ENCODE assay signal across 16 cellular contexts in the genomic region with DNA sequence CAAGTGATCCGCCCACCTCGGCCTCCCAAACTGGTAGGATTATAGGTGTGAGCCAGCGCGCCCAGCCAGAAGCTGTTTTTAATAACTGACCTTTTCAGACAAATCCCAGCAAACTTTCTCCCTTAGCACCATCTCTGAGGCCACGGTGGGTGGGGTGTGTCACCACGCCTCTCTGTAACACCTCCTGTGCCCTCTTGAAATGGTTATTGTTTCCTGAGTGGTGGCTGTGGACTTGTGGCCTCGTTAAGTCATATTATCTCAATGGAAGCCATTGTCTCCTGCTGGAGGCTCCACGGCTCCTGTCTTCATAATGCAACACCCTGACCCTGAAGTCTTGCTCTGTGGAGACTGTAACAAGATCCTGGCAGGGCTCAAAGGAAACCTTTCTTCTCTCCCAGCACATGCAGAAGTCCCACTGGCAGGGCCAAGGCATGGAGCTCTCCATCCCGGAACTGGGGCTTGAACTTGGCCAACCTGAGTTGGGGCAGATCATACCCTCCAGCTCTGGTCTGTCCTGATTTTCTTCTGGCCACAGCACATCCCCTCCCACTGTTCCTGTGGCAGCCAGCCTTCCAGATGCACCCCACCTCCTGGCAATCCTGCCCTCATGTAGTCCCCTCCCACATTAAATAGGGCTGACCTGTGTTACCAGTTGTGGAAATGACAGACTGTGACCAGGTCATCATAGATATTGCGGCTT.
"Had no signal": no experiment of that assay in that cellular context is flagged by ENCODE, and none has a peak within 500 bp of the region (broad histone marks: within the 10 kb centered on the region; RNA-seq: fewer than 3 reads in every experiment).

No MANE protein-coding gene starts in this region.

- H3K9me3 ChIP-seq: neutrophil had no signal

- H3K27me3 ChIP-seq: neutrophil, upper lobe of left lung had no signal

- H3K36me3 ChIP-seq: neutrophil, upper lobe of left lung had no signal

- H3K27me3 Mint-ChIP-seq: stimulated activated naive B cell treated with anti-CD40 and anti-IgM and Interleukin-4, amounts not matched to agents 10 μg/mL and 1 μg/mL and 100 μg/mL, for 72 hours had no signal

- ATAC-seq: stimulated activated naive B cell treated with anti-CD40 and anti-IgM and Interleukin-4, amounts not matched to agents 10 μg/mL and 1 μg/mL and 100 μg/mL, for 72 hours had no signal

- H3K4me3 Mint-ChIP-seq: activated CD4-positive, alpha-beta T cell treated with anti-CD3 and anti-CD28 coated beads, Interleukin-2, amount 10 ng/mL, durations not matched to agents 7 days and 5 days; stimulated activated naive B cell treated with anti-CD40 and anti-IgM and Interleukin-4, amounts not matched to agents 10 μg/mL and 1 μg/mL and 100 μg/mL, for 72 hours had no signal

- H3K27ac ChIP-seq: coronary artery, neutrophil had no signal

- H3K4me1 Mint-ChIP-seq: activated CD4-positive, alpha-beta T cell treated with anti-CD3 and anti-CD28 coated beads, Interleukin-2, amount 10 ng/mL, durations not matched to agents 7 days and 5 days had no signal

- H3K4me3 ChIP-seq: coronary artery, smooth muscle cell, upper lobe of left lung had no signal

- H3K27ac Mint-ChIP-seq: activated CD4-positive, alpha-beta T cell treated with anti-CD3 and anti-CD28 coated beads, Interleukin-2, amount 10 ng/mL, durations not matched to agents 7 days and 5 days; stimulated activated naive B cell treated with anti-CD40 and anti-IgM and Interleukin-4, amounts not matched to agents 10 μg/mL and 1 μg/mL and 100 μg/mL, for 72 hours had no signal

- DNase-seq: activated CD4-positive, alpha-beta T cell treated with anti-CD3 and anti-CD28 coated beads, Interleukin-2, amount 10 ng/mL, durations not matched to agents 7 days and 5 days; activated CD4-positive, CD25-positive, alpha-beta regulatory T cell; activated CD8-positive, alpha-beta memory T cell treated with anti-CD3 and anti-CD28 coated beads for 24 hours; activated naive CD4-positive, alpha-beta T cell treated with Interleukin-2 at 50 U/mL for 16 hours; caudate nucleus; effector CD8-positive, alpha-beta T cell; kidney; naive B cell; retina; stimulated activated CD4-positive, alpha-beta T cell treated with anti-CD3 and anti-CD28 coated beads, Interleukin-1b, Interleukin-23, amount 100 ng/mL, for 48 hours; stimulated activated naive B cell treated with anti-CD40 and anti-IgM and Interleukin-4, amounts not matched to agents 10 μg/mL and 1 μg/mL and 100 μg/mL, for 72 hours; T-helper 2 cell; upper lobe of left lung had no signal
